19 cellular contexts compared by ENCODE assay signal in genomic region chr6:104704191-104704590, GRCh38.
DNase-seq lines count a peak whose midpoint lies in the region; ATAC-seq and TF ChIP-seq lines count a peak whose summit lies in the region.
"Had no signal": no experiment of that assay in that cellular context is flagged by ENCODE, and none has a peak within 500 bp of the region (broad histone marks: within the 10 kb centered on the region; RNA-seq: fewer than 3 reads in every experiment).

No MANE protein-coding gene starts in this region.

- TF ChIP-seq POLR2A in breast epithelium (IDR thresholded peaks at IDR 0.05) = no peak

- no peak overlapping the region for H3K4me2 ChIP-seq in mammary epithelial cell (ENCODE audit: insufficient read depth, low read depth, low read length)

- H3K4me3 ChIP-seq in mammary epithelial cell (replicated peaks in 1 of 3; ENCODE audit: insufficient read depth in 1 of 3, low read depth in 2 of 3, low read length in 3 of 3) (no peak overlapping the region), breast epithelium (no peak overlapping the region), brain microvascular endothelial cell (ENCODE audit: low read depth, low read length) (no peak overlapping the region), upper lobe of right lung (no peak overlapping the region)
- H3K4me3 ChIP-seq: esophagus muscularis mucosa had no signal

- CTCF ChIA-PET in mammary epithelial cell (lab: Charles Lee; ENCODE audit: low non-redundant PET) = no interaction called here

- 79% methylated on average over 3 of the region's 3 CpGs for WGBS in mammary epithelial cell (ENCODE audit: low coverage, missing lambda C conversion rate)

- ATAC-seq in GM18868 (IDR thresholded peaks at IDR 0.05; ENCODE audit: unreplicated experiment) (no peak), upper lobe of right lung (no peak)
- ATAC-seq: left colon had no signal

- H3K9me3 ChIP-seq in mammary epithelial cell (replicated peaks; ENCODE audit: insufficient read depth, low read length) = no peaks in the 10 kb centered on the region
- peaks cover 0 to 6% of the 10 kb centered on the region in 2 donors for H3K9me3 ChIP-seq in breast epithelium
- no peaks in the 10 kb centered on the region for H3K9me3 ChIP-seq in upper lobe of right lung
- H3K9me3 ChIP-seq: esophagus muscularis mucosa had no signal

- BruUV-seq in mammary epithelial cell (replicated peaks; lab: Mats Ljungman, UMichigan) = no TSS peak

- H2AFZ ChIP-seq in mammary epithelial cell (ENCODE audit: low read depth, low read length) = peak overlapping the region; percentile 45

- DNase-seq in mammary epithelial cell (no peak), breast epithelium (ENCODE audit: low spot score in 2 of 2) (no peak), brain microvascular endothelial cell (no peak), kidney tubule cell (ENCODE audit: low spot score) (peak; percentile 43), NCI-H1105 treated with DMSO at 0.1 percent for 48 hours (lab: John Stamatoyannopoulos, UW) (no peak), upper lobe of right lung (no peak)
- DNase-seq in stimulated activated CD8-positive, alpha-beta memory T cell treated with anti-CD3 and anti-CD28 coated beads, Interleukin-4, amount 100 ng/mL, for 48 hours = no peak
- DNase-seq: activated CD4-positive, alpha-beta T cell treated with anti-CD3 and anti-CD28 coated beads for 48 hours; activated naive CD8-positive, alpha-beta T cell treated with anti-CD3 and anti-CD28 coated beads, Interleukin-2, amount 50 U/mL, for 24 hours; Calu3; left colon; NCI-H146; NCI-H2171 treated with DMSO at 0.1 percent for 48 hours; NCI-H526 treated with DMSO at 0.1 percent for 48 hours; Right ventricle myocardium superior; stimulated activated CD4-positive, alpha-beta T cell treated with anti-CD3 and anti-CD28 coated beads, Interleukin-12 subunit alpha, Interleukin-12 subunit beta, amount 100 ng/mL, for 4 hours; SW 1271 had no signal

- peaks cover 15% of the 10 kb centered on the region for H3K4me1 ChIP-seq in mammary epithelial cell (ENCODE audit: insufficient read depth, low read length)
- no peaks in the 10 kb centered on the region for H3K4me1 ChIP-seq in breast epithelium
- H3K4me1 ChIP-seq in upper lobe of right lung = peaks cover 3% of the 10 kb centered on the region

- no peak overlapping the region for H3K27ac ChIP-seq in mammary epithelial cell (ENCODE audit: insufficient read depth, low read depth, low read length)
- H3K27ac ChIP-seq in breast epithelium = no peak overlapping the region
- peak overlapping the region; percentile 71 for H3K27ac ChIP-seq in brain microvascular endothelial cell
- no peak overlapping the region for H3K27ac ChIP-seq in upper lobe of right lung

- H3K79me2 ChIP-seq in mammary epithelial cell (ENCODE audit: insufficient read depth, low read length) = no peaks in the 10 kb centered on the region

- TF ChIP-seq CTCF in mammary epithelial cell (conservative IDR thresholded peaks at IDR 0.05 in 1 of 2, IDR thresholded peaks at IDR 0.05 in 1 of 2; ENCODE audit: extremely low read depth in 1 of 2, insufficient read depth in 1 of 2, low read depth in 1 of 2, low read length in 2 of 2) = no peak
- no peak for TF ChIP-seq CTCF in breast epithelium (IDR thresholded peaks at IDR 0.05)
- no peak for TF ChIP-seq CTCF in brain microvascular endothelial cell (IDR thresholded peaks at IDR 0.05; ENCODE audit: low read depth, low read length, missing control alignments)
- TF ChIP-seq CTCF in upper lobe of right lung (IDR thresholded peaks at IDR 0.05) = no peak

- dilution Hi-C loops in mammary epithelial cell (cut with HindIII; ENCODE audit: low sequenced_read_pairs) = no loop called here

- in situ Hi-C loops in mammary epithelial cell (cut with MboI; ENCODE audit: low sequenced_read_pairs in 2 of 2) (no loop called here), brain microvascular endothelial cell (cut with HindIII; ENCODE audit: low pct_ligation_motif_present, low sequenced_read_pairs) (no loop called here)

- no peaks in the 10 kb centered on the region for H4K20me1 ChIP-seq in mammary epithelial cell (ENCODE audit: insufficient read depth, low read length)

- no peaks in the 10 kb centered on the region for H3K27me3 ChIP-seq in mammary epithelial cell (ENCODE audit: insufficient read depth, low read length)
- no peaks in the 10 kb centered on the region for H3K27me3 ChIP-seq in breast epithelium
- H3K27me3 ChIP-seq in brain microvascular endothelial cell (replicated peaks) = no peaks in the 10 kb centered on the region
- H3K27me3 ChIP-seq in upper lobe of right lung = no peaks in the 10 kb centered on the region
- H3K27me3 ChIP-seq: esophagus muscularis mucosa had no signal

- H3K36me3 ChIP-seq in mammary epithelial cell (ENCODE audit: insufficient read depth, low read length) (no peaks in the 10 kb centered on the region), breast epithelium (no peaks in the 10 kb centered on the region), brain microvascular endothelial cell (replicated peaks) (no peaks in the 10 kb centered on the region), upper lobe of right lung (no peaks in the 10 kb centered on the region)
- H3K36me3 ChIP-seq: esophagus muscularis mucosa had no signal

- intact Hi-C loops in mammary epithelial cell (cut with micrococcal nuclease) = no loop called here
- intact Hi-C loops in breast epithelium (cut with DNase I; ENCODE audit: low total_unique reads) = no loop called here
- intact Hi-C loops in upper lobe of right lung (cut with DNase I) = no loop called here

- no peak overlapping the region for H3K9ac ChIP-seq in mammary epithelial cell (ENCODE audit: insufficient read depth, low read length)
